In genomic region chr3:44454258-44454657, GRCh38 we compare ENCODE assay signal across 21 cellular contexts. TPM values are rescaled to one million over a fixed set of nuclear protein-coding genes. Genes with fewer than 3 reads are reported as not detected.
DNase-seq lines count a peak whose midpoint lies in the region; ATAC-seq, FAIRE-seq and TF ChIP-seq lines count a peak whose summit lies in the region.
"Had no signal": no experiment of that assay in that cellular context is flagged by ENCODE, and none has a peak within 500 bp of the region (broad histone marks: within the 10 kb centered on the region; RNA-seq: fewer than 3 reads in every experiment).

No MANE protein-coding gene starts in this region.

- H3K4me3 ChIP-seq in HepG2 (replicated peaks in 1 of 3; ENCODE audit: insufficient read depth in 1 of 3, low read depth in 2 of 3, low read length in 3 of 3): no peak overlapping the region
- no peak overlapping the region for H3K4me3 ChIP-seq in right lobe of liver
- H3K4me3 ChIP-seq: A549; BLaER1 treated with 17β-estradiol and CSF1 and Interleukin-3, amounts not matched to agents 10 nM and 100 nM had no signal

- in situ Hi-C loops in HepG2 (cut with HindIII; ENCODE audit: extremely low pct_ligation_motif_present, low pct_unique_long_range_greater_than_20kb): no loop called here

- H3K36me3 ChIP-seq in HepG2 (replicated peaks in 1 of 2; ENCODE audit: control insufficient read depth in 1 of 2, insufficient read depth in 2 of 2, low read length in 2 of 2): peaks cover 27 to 80% of the 10 kb centered on the region in 2 experiments; a peak in 4 of 5 replicates
- peaks cover 4 to 43% (median 17%) of the 10 kb centered on the region in 4 donors for H3K36me3 ChIP-seq in right lobe of liver

- WGBS in HepG2 (ENCODE audit: low lambda C conversion rate): 90% methylated on average over 2 of the region's 4 CpGs
- WGBS in right lobe of liver (ENCODE audit: insufficient coverage, low coverage, low lambda C conversion rate, missing lambda C conversion rate): 100% methylated on average over 3 of the region's 4 CpGs

- no peak for DNase-seq in activated CD4-positive, alpha-beta memory T cell treated with anti-CD3 and anti-CD28 coated beads for 36 hours
- no peak for DNase-seq in activated CD4-positive, alpha-beta memory T cell treated with anti-CD3 and anti-CD28 coated beads, Interleukin-2, amount 10 ng/mL, durations not matched to agents 7 days and 5 days
- no peak for DNase-seq in HepG2 (ENCODE audit: low spot score)
- DNase-seq in right lobe of liver: no peak
- no peak for DNase-seq in NCI-H2107 treated with DMSO at 0.1 percent for 48 hours (lab: John Stamatoyannopoulos, UW; ENCODE audit: unreplicated experiment)
- DNase-seq: AML-193; Caco-2; Calu3; CD4-positive, alpha-beta T cell; CD8-positive, alpha-beta T cell; DMS79 treated with DMSO at 0.1 percent for 48 hours; GF-D8 had no signal

- no peak for TF ChIP-seq CTCF in HepG2 (CRISPR knock-in tag; IDR thresholded peaks at IDR 0.05)
- TF ChIP-seq CTCF in right lobe of liver (IDR thresholded peaks at IDR 0.05): no peak

- no peaks in the 10 kb centered on the region for H3K9me3 ChIP-seq in HepG2 (ENCODE audit: low read length)
- H3K9me3 ChIP-seq in right lobe of liver: no peaks in the 10 kb centered on the region
- H3K9me3 ChIP-seq: Caco-2 had no signal

- H3K4me2 ChIP-seq in HepG2 (ENCODE audit: low read depth, low read length): no peak overlapping the region; the same call in 1 of the 2 replicates
- H3K4me2 ChIP-seq: A549; BLaER1 treated with 17β-estradiol and CSF1 and Interleukin-3, amounts not matched to agents 10 nM and 100 nM had no signal

- ATAC-seq in HepG2 (peak; percentile 80), right lobe of liver (no peak)
- ATAC-seq: A549; CD8-positive, alpha-beta T cell had no signal

- BruUV-seq in HepG2 (replicated peaks; lab: Mats Ljungman, UMichigan): no TSS peak

- peak overlapping the region; percentile 23 for H3K27ac Mint-ChIP-seq in activated CD4-positive, alpha-beta memory T cell treated with anti-CD3 and anti-CD28 coated beads for 36 hours
- no peak overlapping the region for H3K27ac Mint-ChIP-seq in activated CD4-positive, alpha-beta memory T cell treated with anti-CD3 and anti-CD28 coated beads, Interleukin-2, amount 10 ng/mL, durations not matched to agents 7 days and 5 days
- H3K27ac Mint-ChIP-seq: B cell; CD4-positive, alpha-beta T cell; CD8-positive, alpha-beta T cell had no signal

- no peak overlapping the region for H3K9ac ChIP-seq in HepG2 (ENCODE audit: insufficient read depth, low read depth, low read length)
- H3K9ac ChIP-seq: BLaER1 treated with 17β-estradiol and CSF1 and Interleukin-3, amounts not matched to agents 10 nM and 100 nM had no signal

- no peak overlapping the region for H2AFZ ChIP-seq in HepG2 (ENCODE audit: low read length)

- H3K4me3 Mint-ChIP-seq in activated CD4-positive, alpha-beta memory T cell treated with anti-CD3 and anti-CD28 coated beads for 36 hours: no peak overlapping the region
- H3K4me3 Mint-ChIP-seq in activated CD4-positive, alpha-beta memory T cell treated with anti-CD3 and anti-CD28 coated beads, Interleukin-2, amount 10 ng/mL, durations not matched to agents 7 days and 5 days: no peak overlapping the region
- H3K4me3 Mint-ChIP-seq: B cell; CD4-positive, alpha-beta T cell; CD8-positive, alpha-beta T cell had no signal

- H3K27ac ChIP-seq in HepG2 (ENCODE audit: extremely low read length, insufficient read depth, low read length): peak overlapping the region; percentile 72
- no peak overlapping the region for H3K27ac ChIP-seq in right lobe of liver
- H3K27ac ChIP-seq: 22Rv1; A549; BLaER1 treated with 17β-estradiol and CSF1 and Interleukin-3, amounts not matched to agents 10 nM and 100 nM; C4-2B had no signal

- CTCF ChIA-PET in activated CD4-positive, alpha-beta memory T cell treated with anti-CD3 and anti-CD28 coated beads for 36 hours (lab: Charles Lee): no interaction called here
- CTCF ChIA-PET in activated CD4-positive, alpha-beta memory T cell treated with anti-CD3 and anti-CD28 coated beads, Interleukin-2, amount 10 ng/mL, durations not matched to agents 7 days and 5 days (lab: Charles Lee): no interaction called here
- CTCF ChIA-PET in HepG2 (lab: Yijun Ruan, JAX; ENCODE audit: low intra/inter-chr PET ratio, low total read pairs): no interaction called here

- POLR2A ChIA-PET in activated CD4-positive, alpha-beta memory T cell treated with anti-CD3 and anti-CD28 coated beads for 36 hours (lab: Charles Lee): no interaction called here
- POLR2A ChIA-PET in activated CD4-positive, alpha-beta memory T cell treated with anti-CD3 and anti-CD28 coated beads, Interleukin-2, amount 10 ng/mL, durations not matched to agents 7 days and 5 days (lab: Charles Lee): no interaction called here
- POLR2A ChIA-PET in HepG2 (lab: Yijun Ruan, JAX): interaction anchor here (1.0 to 3.2 kb wide), 3 partner anchors 15 to 57 kb away, joined by 3 to 17 read pairs (median 7); partner anchors contain the start of gene ZNF445

- no peaks in the 10 kb centered on the region for H3K9me3 Mint-ChIP-seq in activated CD4-positive, alpha-beta memory T cell treated with anti-CD3 and anti-CD28 coated beads for 36 hours
- peaks cover 7% of the 10 kb centered on the region for H3K9me3 Mint-ChIP-seq in activated CD4-positive, alpha-beta memory T cell treated with anti-CD3 and anti-CD28 coated beads, Interleukin-2, amount 10 ng/mL, durations not matched to agents 7 days and 5 days
- H3K9me3 Mint-ChIP-seq: CD4-positive, alpha-beta T cell; CD8-positive, alpha-beta T cell had no signal

- TF ChIP-seq RAD21 in HepG2 (CRISPR knock-in tag; IDR thresholded peaks at IDR 0.05): no peak

- FAIRE-seq in HepG2 (lab: Jason Lieb, UNC): peak; percentile 91
- FAIRE-seq: A549, D721Med, G401.6, GM12891, GM19239 had no signal

- H3K36me3 Mint-ChIP-seq in activated CD4-positive, alpha-beta memory T cell treated with anti-CD3 and anti-CD28 coated beads for 36 hours: peaks cover 45% of the 10 kb centered on the region
- H3K36me3 Mint-ChIP-seq in activated CD4-positive, alpha-beta memory T cell treated with anti-CD3 and anti-CD28 coated beads, Interleukin-2, amount 10 ng/mL, durations not matched to agents 7 days and 5 days (ENCODE audit: low read depth): peaks cover 79% of the 10 kb centered on the region

- TF ChIP-seq POLR2A in HepG2 (IDR thresholded peaks at IDR 0.05; ENCODE audit: insufficient read depth in 1 of 2, low read depth in 2 of 2, low read length in 2 of 2): no peak
- TF ChIP-seq POLR2A in right lobe of liver (IDR thresholded peaks at IDR 0.05): no peak

- H3K27me3 Mint-ChIP-seq in activated CD4-positive, alpha-beta memory T cell treated with anti-CD3 and anti-CD28 coated beads for 36 hours: no peaks in the 10 kb centered on the region
- no peaks in the 10 kb centered on the region for H3K27me3 Mint-ChIP-seq in activated CD4-positive, alpha-beta memory T cell treated with anti-CD3 and anti-CD28 coated beads, Interleukin-2, amount 10 ng/mL, durations not matched to agents 7 days and 5 days
- H3K27me3 Mint-ChIP-seq: B cell; CD4-positive, alpha-beta T cell had no signal

- H3K4me1 ChIP-seq in HepG2 (ENCODE audit: insufficient read depth, low read length): peaks cover 18% of the 10 kb centered on the region
- H3K4me1 ChIP-seq in right lobe of liver: no peaks in the 10 kb centered on the region
- H3K4me1 ChIP-seq: A549; BLaER1 treated with 17β-estradiol and CSF1 and Interleukin-3, amounts not matched to agents 10 nM and 100 nM; Caco-2 had no signal

- H4K20me1 ChIP-seq in HepG2 (ENCODE audit: insufficient read depth, low read length): no peaks in the 10 kb centered on the region

- no peaks in the 10 kb centered on the region for H3K4me1 Mint-ChIP-seq in activated CD4-positive, alpha-beta memory T cell treated with anti-CD3 and anti-CD28 coated beads for 36 hours (ENCODE audit: low read depth)
- no peaks in the 10 kb centered on the region for H3K4me1 Mint-ChIP-seq in activated CD4-positive, alpha-beta memory T cell treated with anti-CD3 and anti-CD28 coated beads, Interleukin-2, amount 10 ng/mL, durations not matched to agents 7 days and 5 days
- H3K4me1 Mint-ChIP-seq: B cell had no signal

- peaks cover 4% of the 10 kb centered on the region for H3K79me2 ChIP-seq in HepG2 (ENCODE audit: insufficient read depth, low read length)

- TF ChIP-seq EP300 in HepG2 (IDR thresholded peaks at IDR 0.05; ENCODE audit: low read depth in 2 of 2, low read length in 2 of 2) (peak in 1 of 2 experiments; percentile 50; a peak in 1 of 4 replicates), HepG2 (CRISPR knock-in tag; IDR thresholded peaks at IDR 0.05; ENCODE audit: borderline replicate concordance) (no peak)

- intact Hi-C loops in activated CD4-positive, alpha-beta memory T cell treated with anti-CD3 and anti-CD28 coated beads for 36 hours (cut with micrococcal nuclease): no loop called here
- intact Hi-C loops in HepG2 (cut with micrococcal nuclease; ENCODE audit: unreplicated experiment): no loop called here
- intact Hi-C loops in right lobe of liver (cut with DNase I): no loop called here

- H3K27me3 ChIP-seq in HepG2 (ENCODE audit: control insufficient read depth in 1 of 2, insufficient read depth in 2 of 2, low read length in 2 of 2) (no peaks in the 10 kb centered on the region), right lobe of liver (no peaks in the 10 kb centered on the region)
- H3K27me3 ChIP-seq: BLaER1 treated with 17β-estradiol and CSF1 and Interleukin-3, amounts not matched to agents 10 nM and 100 nM had no signal

RNA-seq across cellular contexts. Expression of gene ZNF445, which starts 23.2 kb away (rescaled TPM):
- total RNA-seq in activated CD4-positive, alpha-beta memory T cell treated with anti-CD3 and anti-CD28 coated beads for 36 hours: 10 to 100 TPM; 16.6 to 18.7 TPM
- total RNA-seq in activated CD4-positive, alpha-beta memory T cell treated with anti-CD3 and anti-CD28 coated beads, Interleukin-2, amount 10 ng/mL, durations not matched to agents 7 days and 5 days: 10 to 100 TPM; 17.8 to 19.6 TPM
- total RNA-seq in HepG2 (2016; rRNA removed; fragmentation: Illumina TruSeq; extraction: Trizol) (10.3 and 11.8 TPM in 2 replicates), right lobe of liver (10 to 100 TPM in 1 of 6 experiments, 1 to 10 TPM in 5; 3.2 to 10.1 (median 8.9) TPM)
- total RNA-seq in HepG2 (2016; cell fraction: cytosol; rRNA removed; fragmentation: Illumina TruSeq; extraction: Trizol; ENCODE audit: low read depth): 4.8 and 8.2 TPM in 2 replicates
- 10.6 and 11.9 TPM in 2 replicates for total RNA-seq in HepG2 (2016; cell fraction: insoluble cytoplasmic fraction; rRNA removed; fragmentation: Illumina TruSeq; extraction: Trizol)
- 3.9 and 4.0 TPM in 2 replicates for total RNA-seq in HepG2 (2016; cell fraction: membrane; rRNA removed; fragmentation: Illumina TruSeq; extraction: Trizol)
- total RNA-seq in HepG2 (2016; cell fraction: nucleus; rRNA removed; fragmentation: Illumina TruSeq; extraction: Trizol): 12.8 and 14.4 TPM in 2 replicates
- 4.4 and 5.3 TPM in 2 replicates for polyA plus RNA-seq in HepG2 (2011; rRNA removed)
- polyA plus RNA-seq in HepG2 (2011; cell fraction: cytosol; rRNA removed): 1.9 and 2.2 TPM in 2 replicates
- polyA plus RNA-seq in HepG2 (2011; cell fraction: nucleus; rRNA removed): 10.1 and 12.2 TPM in 2 replicates
- polyA plus RNA-seq in HepG2 (2012): 4.4 and 5.3 TPM in 2 replicates
- 0.20 TPM in 2 replicates for polyA plus RNA-seq in HepG2 (2016; cell fraction: cytosol; fragmentation: Illumina TruSeq; extraction: Trizol; ENCODE audit: low read depth)
- 4.7 TPM in 2 replicates for polyA plus RNA-seq in HepG2 (2016; cell fraction: insoluble cytoplasmic fraction; fragmentation: Illumina TruSeq; extraction: Trizol; ENCODE audit: low read depth)
- 0.71 and 0.95 TPM in 2 replicates for polyA plus RNA-seq in HepG2 (2016; cell fraction: membrane; fragmentation: Illumina TruSeq; extraction: Trizol; ENCODE audit: low read depth)
- polyA plus RNA-seq in HepG2 (2016; cell fraction: nucleus; fragmentation: Illumina TruSeq; extraction: Trizol; ENCODE audit: insufficient read depth, low read depth): 22.5 and 25.6 TPM in 2 replicates
- polyA minus RNA-seq in HepG2 (2011; rRNA and poly(A)+ RNA removed; ENCODE audit: low replicate concordance): 12.7 and 16.2 TPM in 2 replicates
- 5.2 and 5.8 TPM in 2 replicates for polyA minus RNA-seq in HepG2 (2011; cell fraction: cytosol; rRNA and poly(A)+ RNA removed)
- 19.8 and 20.3 TPM in 2 replicates for polyA minus RNA-seq in HepG2 (2011; cell fraction: nucleus; rRNA and poly(A)+ RNA removed)
